In genomic region chr15:31379042-31379441, GRCh38 we compare ENCODE assay signal across 12 cellular contexts. TPM values are rescaled to one million over a fixed set of nuclear protein-coding genes. Genes with fewer than 3 reads are reported as not detected.
DNase-seq lines count a peak whose midpoint lies in the region; ATAC-seq and TF ChIP-seq lines count a peak whose summit lies in the region.
"Had no signal": no experiment of that assay in that cellular context is flagged by ENCODE, and none has a peak within 500 bp of the region (broad histone marks: within the 10 kb centered on the region; RNA-seq: fewer than 3 reads in every experiment).

No MANE protein-coding gene starts in this region.

- H3K27me3 Mint-ChIP-seq in activated naive CD8-positive, alpha-beta T cell treated with anti-CD3 and anti-CD28 coated beads for 36 hours: no peaks in the 10 kb centered on the region
- no peaks in the 10 kb centered on the region for H3K27me3 Mint-ChIP-seq in naive B cell

- peak in 4 of 8 donors; percentile 26 to 50 (median 42) for ATAC-seq in heart right ventricle
- ATAC-seq in Right ventricle myocardium superior (ENCODE audit: poor library complexity): no peak
- peak; percentile 53 to 63 for ATAC-seq in naive B cell (ENCODE audit: low read depth in 2 of 2)
- ATAC-seq in HG03175 (IDR thresholded peaks at IDR 0.05; ENCODE audit: unreplicated experiment): no peak
- ATAC-seq: lower lobe of right lung, upper lobe of right lung had no signal

- DNase-seq in heart right ventricle: no peak
- DNase-seq in Right ventricle myocardium superior: no peak
- DNase-seq in activated naive CD8-positive, alpha-beta T cell treated with anti-CD3 and anti-CD28 coated beads for 36 hours: no peak
- DNase-seq in naive B cell: no peak
- DNase-seq in ureter (ENCODE audit: low spot score): no peak
- no peak for DNase-seq in DMS53 treated with DMSO at 0.1 percent for 48 hours (lab: John Stamatoyannopoulos, UW; ENCODE audit: unreplicated experiment)
- no peak for DNase-seq in A172 (ENCODE audit: low spot score)
- DNase-seq: lower lobe of right lung, PC-9, upper lobe of right lung had no signal

- peak overlapping the region; percentile 79 for H3K27ac Mint-ChIP-seq in activated naive CD8-positive, alpha-beta T cell treated with anti-CD3 and anti-CD28 coated beads for 36 hours
- H3K27ac Mint-ChIP-seq in naive B cell: peak overlapping the region; percentile 29 to 91 (median 89)

- H3K27ac ChIP-seq in heart right ventricle: peak overlapping the region in 9 of 10 donors; percentile 0 to 72 (median 56)
- H3K27ac ChIP-seq: parathyroid adenoma, PC-9 had no signal

- H3K4me1 Mint-ChIP-seq in activated naive CD8-positive, alpha-beta T cell treated with anti-CD3 and anti-CD28 coated beads for 36 hours: peaks cover 49% of the 10 kb centered on the region
- H3K4me1 Mint-ChIP-seq in naive B cell: peaks cover 19 to 51% (median 50%) of the 10 kb centered on the region in 3 donors

- H3K4me1 ChIP-seq in heart right ventricle: peaks cover 9 to 82% (median 64%) of the 10 kb centered on the region in 9 donors
- H3K4me1 ChIP-seq: parathyroid adenoma had no signal

- H3K9me3 Mint-ChIP-seq in activated naive CD8-positive, alpha-beta T cell treated with anti-CD3 and anti-CD28 coated beads for 36 hours: no peaks in the 10 kb centered on the region
- peaks cover 0 to 4% (median 0%) of the 10 kb centered on the region in 7 donors for H3K9me3 Mint-ChIP-seq in naive B cell

- no peak overlapping the region for H3K4me3 Mint-ChIP-seq in activated naive CD8-positive, alpha-beta T cell treated with anti-CD3 and anti-CD28 coated beads for 36 hours
- H3K4me3 Mint-ChIP-seq in naive B cell: peak overlapping the region in 4 of 8 donors; percentile 24 to 57 (median 42)

- 49 to 56% methylated on average over 6 of the region's 6 CpGs for WGBS in heart right ventricle, 2 donors

- H3K9me3 ChIP-seq in heart right ventricle: peaks cover 0 to 7% (median 0%) of the 10 kb centered on the region in 11 donors
- H3K9me3 ChIP-seq: lower lobe of right lung, upper lobe of right lung had no signal

- peaks cover 0 to 78% (median 10%) of the 10 kb centered on the region in 9 donors for H3K36me3 ChIP-seq in heart right ventricle

- TF ChIP-seq CTCF in heart right ventricle (IDR thresholded peaks at IDR 0.05): no peak

- intact Hi-C loops in heart right ventricle (cut with DNase I): no loop called here
- intact Hi-C loops in Right ventricle myocardium superior (cut with DNase I): no loop called here

- peaks cover 41% of the 10 kb centered on the region for H3K36me3 Mint-ChIP-seq in activated naive CD8-positive, alpha-beta T cell treated with anti-CD3 and anti-CD28 coated beads for 36 hours
- H3K36me3 Mint-ChIP-seq in naive B cell: peaks cover 4 to 6% of the 10 kb centered on the region in 2 donors

- no peak overlapping the region for H3K4me3 ChIP-seq in heart right ventricle
- H3K4me3 ChIP-seq: lower lobe of right lung, PC-9, upper lobe of right lung had no signal

- H3K27me3 ChIP-seq in heart right ventricle: no peaks in the 10 kb centered on the region
- H3K27me3 ChIP-seq: upper lobe of right lung had no signal

RNA-seq across cellular contexts. Expression of gene KLF13, which starts 52.4 kb away (rescaled TPM):
- total RNA-seq in heart right ventricle: 100 to 1,000 TPM in 1 of 10 donors, 10 to 100 TPM in 9; 28.4 to 101 (median 49.4) TPM
- 10 to 100 TPM; 32.9 to 44.0 TPM for polyA plus RNA-seq in heart right ventricle
- 65.7 TPM for total RNA-seq in Right ventricle myocardium superior
- 100 to 1,000 TPM; 110 to 111 TPM for total RNA-seq in activated naive CD8-positive, alpha-beta T cell treated with anti-CD3 and anti-CD28 coated beads for 36 hours
- 10 to 100 TPM; 16.6 to 58.8 (median 40.0) TPM for polyA plus RNA-seq in naive B cell (ENCODE audit: low read depth in 6 of 6)
- total RNA-seq in ureter: 77.5 TPM
- total RNA-seq in A172 (2014; rRNA removed; shearing (Covaris generic)): 19.6 and 27.9 TPM in 2 replicates

Comparison
In these comparisons a context has a peak if more than half of its experiments do, and no peak if none do; other contexts are left out.
1. ATAC-seq: peak in naive B cell (2 of 2); none in Right ventricle myocardium superior (single experiment) and HG03175 (single experiment).